Comparison of ENCODE assay signal across 1 cellular context in the genomic region with DNA sequence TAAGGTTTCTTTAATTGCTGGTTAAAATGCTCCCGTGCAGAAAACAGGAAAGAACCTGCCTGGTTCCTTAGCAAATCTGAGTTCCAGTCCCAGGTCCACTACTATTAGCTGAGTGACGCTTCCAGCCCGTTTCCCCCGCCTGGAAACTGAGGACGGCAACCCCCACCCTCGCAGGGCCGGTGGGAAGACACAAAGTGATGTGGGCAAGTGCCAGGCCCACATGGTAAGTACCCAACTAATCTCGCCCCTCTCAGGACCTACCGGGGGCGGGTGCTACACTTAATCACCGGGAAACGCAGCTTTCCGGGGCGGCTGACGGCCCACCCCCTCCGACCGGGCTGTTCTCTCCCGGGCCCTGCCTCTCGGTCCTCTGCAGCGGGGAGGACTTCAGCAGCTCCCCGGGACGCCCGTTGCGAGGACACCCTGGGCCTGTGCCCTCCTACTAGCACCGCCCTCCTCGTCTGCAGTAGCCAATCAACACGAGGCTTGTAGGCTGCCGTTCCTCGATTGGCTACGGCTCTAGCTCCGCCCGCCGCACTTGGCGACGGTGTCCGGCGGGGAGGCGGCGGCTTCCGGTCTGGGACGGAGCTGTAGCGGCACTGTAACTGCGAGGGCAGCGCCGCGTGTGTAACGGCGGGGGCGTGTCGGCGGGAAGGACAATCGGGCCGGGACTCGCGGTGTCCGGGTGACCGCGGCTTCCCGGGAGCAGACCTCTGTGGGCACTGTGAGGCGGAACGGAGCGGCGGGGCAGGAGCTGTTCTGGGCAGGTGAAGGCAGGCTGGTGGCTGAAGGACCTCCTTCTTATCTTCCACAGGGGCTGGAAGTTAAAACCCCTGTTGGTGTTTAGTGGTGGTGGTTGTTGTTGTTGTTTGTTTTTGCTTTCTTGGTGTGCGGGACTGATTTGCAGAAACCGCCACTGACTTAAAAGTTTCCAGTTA.
TF ChIP-seq lines count a peak whose summit lies in the region.

A gene with protein sequence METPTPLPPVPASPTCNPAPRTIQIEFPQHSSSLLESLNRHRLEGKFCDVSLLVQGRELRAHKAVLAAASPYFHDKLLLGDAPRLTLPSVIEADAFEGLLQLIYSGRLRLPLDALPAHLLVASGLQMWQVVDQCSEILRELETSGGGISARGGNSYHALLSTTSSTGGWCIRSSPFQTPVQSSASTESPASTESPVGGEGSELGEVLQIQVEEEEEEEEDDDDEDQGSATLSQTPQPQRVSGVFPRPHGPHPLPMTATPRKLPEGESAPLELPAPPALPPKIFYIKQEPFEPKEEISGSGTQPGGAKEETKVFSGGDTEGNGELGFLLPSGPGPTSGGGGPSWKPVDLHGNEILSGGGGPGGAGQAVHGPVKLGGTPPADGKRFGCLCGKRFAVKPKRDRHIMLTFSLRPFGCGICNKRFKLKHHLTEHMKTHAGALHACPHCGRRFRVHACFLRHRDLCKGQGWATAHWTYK (plus strand): TSS at position 568 of the 938 bp plus-strand sequence. CDS start 525 bp downstream, outside the sequence.

TF ChIP-seq in H1, 55 proteins besides CTCF, POLR2A, EP300 and RAD21:
- no peak for TF ChIP-seq NANOG (IDR thresholded peaks at IDR 0.05; ENCODE audit: insufficient read depth, low read depth, low read length, poor library complexity, severe bottlenecking)
- TF ChIP-seq, protein P1, sequence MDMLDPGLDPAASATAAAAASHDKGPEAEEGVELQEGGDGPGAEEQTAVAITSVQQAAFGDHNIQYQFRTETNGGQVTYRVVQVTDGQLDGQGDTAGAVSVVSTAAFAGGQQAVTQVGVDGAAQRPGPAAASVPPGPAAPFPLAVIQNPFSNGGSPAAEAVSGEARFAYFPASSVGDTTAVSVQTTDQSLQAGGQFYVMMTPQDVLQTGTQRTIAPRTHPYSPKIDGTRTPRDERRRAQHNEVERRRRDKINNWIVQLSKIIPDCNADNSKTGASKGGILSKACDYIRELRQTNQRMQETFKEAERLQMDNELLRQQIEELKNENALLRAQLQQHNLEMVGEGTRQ (IDR thresholded peaks at IDR 0.05; ENCODE audit: low read length) = peak; percentile 18; the same call in 1 of the 2 replicates
- TF ChIP-seq RBBP5 (IDR thresholded peaks at IDR 0.05; ENCODE audit: borderline replicate concordance, low read depth, low read length) = peak; percentile 68; the same call in 1 of the 2 replicates
- no peak for TF ChIP-seq EZH2 (IDR thresholded peaks at IDR 0.05; ENCODE audit: low read depth, low read length, severe bottlenecking)
- TF ChIP-seq KDM1A (IDR thresholded peaks at IDR 0.05; ENCODE audit: borderline replicate concordance, low read length) = 0 out of 2 replicates have a peak, but pooled peaks have one; percentile 49
- peak; percentile 68; the same call in 1 of the 2 replicates for TF ChIP-seq TBP (IDR thresholded peaks at IDR 0.05; ENCODE audit: low read depth, low read length)
- TF ChIP-seq CEBPB (IDR thresholded peaks at IDR 0.05; ENCODE audit: low read depth, low read length) = no peak
- peak; percentile 67; the same call in 1 of the 2 replicates for TF ChIP-seq PHF8 (conservative IDR thresholded peaks at IDR 0.05; ENCODE audit: low read depth, low read length)
- TF ChIP-seq BACH1 (IDR thresholded peaks at IDR 0.05; ENCODE audit: low read length) = no peak
- TF ChIP-seq HDAC6 (IDR thresholded peaks at IDR 0.05; ENCODE audit: low read depth, low read length) = no peak
- no peak for TF ChIP-seq RXRA (IDR thresholded peaks at IDR 0.05; ENCODE audit: insufficient read depth, low read depth, low read length)
- TF ChIP-seq ASH2L (IDR thresholded peaks at IDR 0.05; ENCODE audit: low read length) = peak; percentile 75
- no peak for TF ChIP-seq POU5F1 (IDR thresholded peaks at IDR 0.05; ENCODE audit: low read depth, low read length)
- TF ChIP-seq SAP30 (IDR thresholded peaks at IDR 0.05; ENCODE audit: insufficient read depth, insufficient replicate concordance, low read length) = peak; percentile 55
- TF ChIP-seq, protein P2, sequence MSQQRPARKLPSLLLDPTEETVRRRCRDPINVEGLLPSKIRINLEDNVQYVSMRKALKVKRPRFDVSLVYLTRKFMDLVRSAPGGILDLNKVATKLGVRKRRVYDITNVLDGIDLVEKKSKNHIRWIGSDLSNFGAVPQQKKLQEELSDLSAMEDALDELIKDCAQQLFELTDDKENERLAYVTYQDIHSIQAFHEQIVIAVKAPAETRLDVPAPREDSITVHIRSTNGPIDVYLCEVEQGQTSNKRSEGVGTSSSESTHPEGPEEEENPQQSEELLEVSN (IDR thresholded peaks at IDR 0.05) = peak; percentile 80
- TF ChIP-seq CREB1 (IDR thresholded peaks at IDR 0.05) = peak; percentile 63
- peak; percentile 72; the same call in 1 of the 2 replicates for TF ChIP-seq CHD2 (IDR thresholded peaks at IDR 0.05; ENCODE audit: low read length)
- peak; percentile 81 for TF ChIP-seq SP1 (IDR thresholded peaks at IDR 0.05; ENCODE audit: low read depth, low read length)
- TF ChIP-seq CBX5 (IDR thresholded peaks at IDR 0.05; ENCODE audit: low read depth, low read length) = no peak
- peak; percentile 38 for TF ChIP-seq TAF7 (optimal IDR thresholded peaks at IDR 0.05; ENCODE audit: borderline replicate concordance, low read depth, low read length)
- TF ChIP-seq EGR1 (IDR thresholded peaks at IDR 0.05; ENCODE audit: borderline replicate concordance, low read depth, low read length) = no peak
- TF ChIP-seq GABPA (IDR thresholded peaks at IDR 0.05; ENCODE audit: borderline replicate concordance, insufficient read depth, low read length) = peak; percentile 52; the same call in 1 of the 2 replicates
- no peak for TF ChIP-seq SIRT6 (IDR thresholded peaks at IDR 0.05; ENCODE audit: low read length)
- TF ChIP-seq SRF (IDR thresholded peaks at IDR 0.05; ENCODE audit: low read depth, low read length) = no peak
- peak; percentile 66; the same call in 1 of the 2 replicates for TF ChIP-seq SP4 (IDR thresholded peaks at IDR 0.05; ENCODE audit: low read length)
- TF ChIP-seq SP2 (IDR thresholded peaks at IDR 0.05; ENCODE audit: low read length) = peak; percentile 24; the same call in 1 of the 2 replicates
- TF ChIP-seq TAF1 (IDR thresholded peaks at IDR 0.05; ENCODE audit: low read depth, low read length) = peak; percentile 56
- TF ChIP-seq POLR2AphosphoS5 (IDR thresholded peaks at IDR 0.05; ENCODE audit: low read depth, low read length) = peak; percentile 96
- peak; percentile 21 to 61; a peak in 1 of 4 replicates for TF ChIP-seq HDAC2 (IDR thresholded peaks at IDR 0.05; ENCODE audit: borderline replicate concordance in 1 of 2, low read depth in 2 of 2, low read length in 2 of 2)
- TF ChIP-seq, protein P3, sequence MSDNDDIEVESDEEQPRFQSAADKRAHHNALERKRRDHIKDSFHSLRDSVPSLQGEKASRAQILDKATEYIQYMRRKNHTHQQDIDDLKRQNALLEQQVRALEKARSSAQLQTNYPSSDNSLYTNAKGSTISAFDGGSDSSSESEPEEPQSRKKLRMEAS (IDR thresholded peaks at IDR 0.05) = peak; percentile 89
- TF ChIP-seq SUZ12 (IDR thresholded peaks at IDR 0.05; ENCODE audit: low read length) = no peak
- TF ChIP-seq SIN3A (conservative IDR thresholded peaks at IDR 0.05 in 1 of 2, IDR thresholded peaks at IDR 0.05 in 1 of 2; ENCODE audit: low read depth in 1 of 2, low read length in 2 of 2) = peak in 1 of 2 experiments; percentile 89; a peak in 1 of 4 replicates
- TF ChIP-seq, protein P4, sequence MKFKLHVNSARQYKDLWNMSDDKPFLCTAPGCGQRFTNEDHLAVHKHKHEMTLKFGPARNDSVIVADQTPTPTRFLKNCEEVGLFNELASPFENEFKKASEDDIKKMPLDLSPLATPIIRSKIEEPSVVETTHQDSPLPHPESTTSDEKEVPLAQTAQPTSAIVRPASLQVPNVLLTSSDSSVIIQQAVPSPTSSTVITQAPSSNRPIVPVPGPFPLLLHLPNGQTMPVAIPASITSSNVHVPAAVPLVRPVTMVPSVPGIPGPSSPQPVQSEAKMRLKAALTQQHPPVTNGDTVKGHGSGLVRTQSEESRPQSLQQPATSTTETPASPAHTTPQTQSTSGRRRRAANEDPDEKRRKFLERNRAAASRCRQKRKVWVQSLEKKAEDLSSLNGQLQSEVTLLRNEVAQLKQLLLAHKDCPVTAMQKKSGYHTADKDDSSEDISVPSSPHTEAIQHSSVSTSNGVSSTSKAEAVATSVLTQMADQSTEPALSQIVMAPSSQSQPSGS (IDR thresholded peaks at IDR 0.05; ENCODE audit: low read length) = peak; percentile 78; the same call in 1 of the 2 replicates
- peak; percentile 70 for TF ChIP-seq KDM4A (IDR thresholded peaks at IDR 0.05; ENCODE audit: low read depth, low read length, severe bottlenecking)
- no peak for TF ChIP-seq TCF12 (IDR thresholded peaks at IDR 0.05; ENCODE audit: low read depth, low read length)
- TF ChIP-seq CHD1 (IDR thresholded peaks at IDR 0.05; ENCODE audit: low read depth, low read length) = no peak
